8 cellular contexts compared by ENCODE assay signal in genomic region chr7:105691029-105691691, GRCh38.
DNase-seq lines count a peak whose midpoint lies in the region; ATAC-seq and TF ChIP-seq lines count a peak whose summit lies in the region.

No MANE protein-coding gene starts in this region.

- TF ChIP-seq POLR2A in breast epithelium (IDR thresholded peaks at IDR 0.05), result no peak
- no peak for TF ChIP-seq POLR2A in tibial nerve (IDR thresholded peaks at IDR 0.05)

- 4 to 5% methylated on average over 18 of the region's 18 CpGs for WGBS in lung, 2 donors
- WGBS in tibial nerve, 2 donors, result 3 to 5% methylated on average over 18 of the region's 18 CpGs

- H3K36me3 ChIP-seq in breast epithelium (no peaks in the 10 kb centered on the region), lung (ENCODE audit: control insufficient read depth in 2 of 2, insufficient read depth in 2 of 2, low read length in 2 of 2) (peaks cover 0 to 1% of the 10 kb centered on the region in 2 donors), tibial nerve (peaks cover 0 to 7% (median 0%) of the 10 kb centered on the region in 3 donors)

- in situ Hi-C loops in ACHN (cut with HindIII; ENCODE audit: low pct_ligation_motif_present, low pct_unique_long_range_greater_than_20kb, low sequenced_read_pairs), result no loop called here

- intact Hi-C loops in breast epithelium (cut with DNase I; ENCODE audit: low total_unique reads), result no loop called here

- no peaks in the 10 kb centered on the region for H3K4me1 ChIP-seq in breast epithelium
- H3K4me1 ChIP-seq in lung (ENCODE audit: control insufficient read depth in 2 of 2, insufficient read depth in 2 of 2, low read length in 2 of 2), result no peaks in the 10 kb centered on the region
- peaks cover 0 to 26% (median 8%) of the 10 kb centered on the region in 4 donors for H3K4me1 ChIP-seq in tibial nerve

- TF ChIP-seq CTCF in breast epithelium (IDR thresholded peaks at IDR 0.05) (no peak), lung (IDR thresholded peaks at IDR 0.05; ENCODE audit: control extremely low read depth, extremely low read depth) (no peak), tibial nerve (IDR thresholded peaks at IDR 0.05) (no peak)

- no peaks in the 10 kb centered on the region for H3K9me3 ChIP-seq in breast epithelium
- no peaks in the 10 kb centered on the region for H3K9me3 ChIP-seq in lung (ENCODE audit: control insufficient read depth in 2 of 2, insufficient read depth in 1 of 2, low read length in 1 of 2)
- no peaks in the 10 kb centered on the region for H3K9me3 ChIP-seq in tibial nerve

- H3K4me3 ChIP-seq in breast epithelium (peak overlapping the region; percentile 47 to 65 (median 50)), lung (peak overlapping the region; percentile 2), tibial nerve (peak overlapping the region; percentile 41 to 54 (median 45))

- DNase-seq in ACHN (peak; percentile 46), RPMI7951 (ENCODE audit: low read depth) (peak; percentile 35), breast epithelium (ENCODE audit: low spot score in 2 of 2) (no peak), lung (ENCODE audit: low spot score) (no peak), tibial nerve (ENCODE audit: low spot score in 2 of 2) (no peak), NCI-H128 (lab: John Stamatoyannopoulos, UW; ENCODE audit: unreplicated experiment) (no peak), iPS-NIHi11 (ENCODE audit: low spot score) (no peak)

- H3K27me3 ChIP-seq in breast epithelium (no peaks in the 10 kb centered on the region), lung (ENCODE audit: control insufficient read depth, insufficient read depth) (no peaks in the 10 kb centered on the region), tibial nerve (no peaks in the 10 kb centered on the region)

- H3K27ac ChIP-seq in breast epithelium (peak overlapping the region; percentile 64 to 80), lung (ENCODE audit: low read depth in 1 of 2, low read length in 1 of 2) (peak overlapping the region; percentile 57 to 66), tibial nerve (peak overlapping the region; percentile 32 to 86 (median 81))

- TF ChIP-seq EP300 in tibial nerve (IDR thresholded peaks at IDR 0.05), result no peak

- peak; percentile 26 for ATAC-seq in GM21360 (IDR thresholded peaks at IDR 0.05; ENCODE audit: unreplicated experiment)
- no peak for ATAC-seq in lung (ENCODE audit: insufficient read depth, low FRiP score)

Comparison
In these comparisons a context has a peak if more than half of its experiments do, and no peak if none do; other contexts are left out.
1. DNase-seq: peak in ACHN (single experiment) and RPMI7951 (single experiment); none in breast epithelium (0 of 2), lung (single experiment), tibial nerve (0 of 2), NCI-H128 (single experiment) and iPS-NIHi11 (single experiment).
2. Peak in every context shown above with its lines, with median percentiles within 50 percentile points of each other: H3K27ac ChIP-seq and H3K4me3 ChIP-seq.